In the genomic region with DNA sequence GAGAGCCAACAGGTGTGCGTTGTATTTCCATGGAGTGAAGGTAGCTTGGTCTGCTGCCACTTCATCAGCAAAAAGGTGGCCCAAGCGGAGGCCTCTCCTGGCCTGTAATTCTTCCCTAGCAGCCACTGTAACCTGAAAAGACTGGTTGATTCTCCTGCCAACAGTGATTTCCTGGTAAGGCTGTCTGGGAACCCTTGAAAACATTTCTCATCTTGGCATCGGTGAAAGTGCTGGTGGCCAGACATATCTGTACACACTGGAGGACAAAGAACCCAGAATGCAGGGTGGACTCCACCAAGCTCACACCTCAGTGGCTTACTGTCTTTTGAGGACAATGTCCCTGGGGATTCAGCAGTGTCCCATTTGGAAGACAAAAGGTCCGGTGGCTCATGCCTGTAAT, we compare ENCODE assay signal across 25 cellular contexts.
DNase-seq lines count a peak whose midpoint lies in the region; FAIRE-seq and TF ChIP-seq lines count a peak whose summit lies in the region.
"Had no signal": no experiment of that assay in that cellular context is flagged by ENCODE, and none has a peak within 500 bp of the region (broad histone marks: within the 10 kb centered on the region; RNA-seq: fewer than 3 reads in every experiment).

No MANE protein-coding gene starts in this region.

- H3K36me3 ChIP-seq in bronchial epithelial cell (ENCODE audit: control insufficient read depth, insufficient read depth, low read length), result no peaks in the 10 kb centered on the region
- H3K36me3 ChIP-seq in stomach, result no peaks in the 10 kb centered on the region
- H3K36me3 ChIP-seq: BE2C; BLaER1 treated with 17β-estradiol and CSF1 and Interleukin-3, amounts not matched to agents 10 nM and 100 nM had no signal

- no peak for TF ChIP-seq EP300 in stomach (IDR thresholded peaks at IDR 0.05)

- H3K4me3 ChIP-seq in bronchial epithelial cell (ENCODE audit: low read depth, low read length), result no peak overlapping the region
- no peak overlapping the region for H3K4me3 ChIP-seq in stomach
- H3K4me3 ChIP-seq: A549; BLaER1 treated with 17β-estradiol and CSF1 and Interleukin-3, amounts not matched to agents 10 nM and 100 nM; GM12878; GM23248 had no signal

- 83 to 88% (median 87%) methylated on average over 3 to 4 of the region's 4 CpGs for WGBS in stomach, 5 donors

- no peaks in the 10 kb centered on the region for H3K9me3 ChIP-seq in stomach
- H3K9me3 ChIP-seq: A549; BE2C; BLaER1 treated with 17β-estradiol and CSF1 and Interleukin-3, amounts not matched to agents 10 nM and 100 nM had no signal

- TF ChIP-seq POLR2A in stomach (IDR thresholded peaks at IDR 0.05), result no peak

- DNase-seq in NCI-H1092 treated with DMSO at 0.1 percent for 48 hours (lab: John Stamatoyannopoulos, UW) (peak; percentile 29), NCI-H1092 (lab: John Stamatoyannopoulos, UW) (no peak), NCI-H69 (lab: John Stamatoyannopoulos, UW) (peak; percentile 46), bronchial epithelial cell (ENCODE audit: low read depth) (no peak), 8988T (no peak), stomach (no peak)
- DNase-seq: ACHN; AML-193; BE2C; CD4-positive, alpha-beta T cell; CD8-positive, alpha-beta memory T cell; DMS 273 treated with DMSO at 0.1 percent for 48 hours; DMS79; EL; GDM1; GM23248; H7; HCEC 1CT had no signal

- peak; percentile 50 for FAIRE-seq in bronchial epithelial cell (lab: Jason Lieb, UNC)
- FAIRE-seq: A549, D721Med, GM12878, GM19239, H1 had no signal

- peaks cover 0 to 5% (median 1%) of the 10 kb centered on the region in 4 donors for H3K4me1 ChIP-seq in stomach
- H3K4me1 ChIP-seq: A549 had no signal

- intact Hi-C loops in stomach (cut with DNase I; ENCODE audit: low total_unique reads), result loop anchor here (10.0 kb wide), 1 partner anchor 345 kb away; no protein-coding TSS in a partner anchor

- H3K27me3 ChIP-seq in bronchial epithelial cell (ENCODE audit: control insufficient read depth, insufficient read depth, low read length) (peaks cover 12% of the 10 kb centered on the region), stomach (peaks cover 0 to 55% (median 8%) of the 10 kb centered on the region in 3 donors)
- H3K27me3 ChIP-seq: BE2C had no signal

- no peak overlapping the region for H3K27ac ChIP-seq in stomach
- H3K27ac ChIP-seq: 22Rv1; A549; BLaER1 treated with 17β-estradiol and CSF1 and Interleukin-3, amounts not matched to agents 10 nM and 100 nM; GM23248 had no signal

- TF ChIP-seq CTCF in bronchial epithelial cell (IDR thresholded peaks at IDR 0.05; ENCODE audit: insufficient read depth, low read length, severe bottlenecking) (no peak), stomach (IDR thresholded peaks at IDR 0.05) (no peak)

Comparison
In these comparisons a context has a peak if more than half of its experiments do, and no peak if none do; other contexts are left out.
1. DNase-seq: peak in NCI-H1092 treated with DMSO at 0.1 percent for 48 hours (single experiment) and NCI-H69 (single experiment); none in NCI-H1092 (single experiment), bronchial epithelial cell (single experiment), 8988T (single experiment) and stomach (single experiment).